1 cellular context compared by ENCODE assay signal in genomic region chr2:223908304-223909047, GRCh38.
TF ChIP-seq lines count a peak whose summit lies in the region.

No MANE protein-coding gene starts in this region.

TF ChIP-seq in HepG2, 621 proteins besides CTCF, POLR2A, EP300 and RAD21 (continued from another document):
- peak; percentile 75; the same call in 1 of the 2 replicates for TF ChIP-seq KMT2A (CRISPR knock-in tag; IDR thresholded peaks at IDR 0.05)
